Comparison of ENCODE assay signal across 23 cellular contexts in genomic region chr22:49444781-49445180, GRCh38.
DNase-seq lines count a peak whose midpoint lies in the region; ATAC-seq, FAIRE-seq and TF ChIP-seq lines count a peak whose summit lies in the region.
"Had no signal": no experiment of that assay in that cellular context is flagged by ENCODE, and none has a peak within 500 bp of the region (broad histone marks: within the 10 kb centered on the region; RNA-seq: fewer than 3 reads in every experiment).

No MANE protein-coding gene starts in this region.

- no peak overlapping the region for H2BK20ac ChIP-seq in H1 (ENCODE audit: low read length)

- H4K8ac ChIP-seq in H1 (ENCODE audit: extremely low read depth, insufficient read depth, low read length) (no peak overlapping the region), neuronal stem cell (ENCODE audit: low read depth, low read length) (no peak overlapping the region)

- H3K9me3 ChIP-seq in H1 (ENCODE audit: insufficient read depth in 2 of 2, low read depth in 1 of 2, low read length in 1 of 2) = no peaks in the 10 kb centered on the region
- no peaks in the 10 kb centered on the region for H3K9me3 ChIP-seq in neuronal stem cell (replicated peaks in 1 of 2; ENCODE audit: control insufficient read depth in 2 of 2, insufficient read depth in 1 of 2, low read depth in 1 of 2, low read length in 2 of 2)
- no peaks in the 10 kb centered on the region for H3K9me3 ChIP-seq in pancreas
- H3K9me3 ChIP-seq: A549; BLaER1 treated with 17β-estradiol and CSF1 and Interleukin-3, amounts not matched to agents 10 nM and 100 nM; Caco-2 had no signal

- no peak overlapping the region for H2BK5ac ChIP-seq in H1 (ENCODE audit: low read depth, low read length)
- no peak overlapping the region for H2BK5ac ChIP-seq in neuronal stem cell (ENCODE audit: low read length)

- H2AFZ ChIP-seq in H1 (ENCODE audit: low read length) (no peak overlapping the region), neuronal stem cell (ENCODE audit: low read length) (no peak overlapping the region)

- H4K5ac ChIP-seq in H1 (ENCODE audit: insufficient read length, low read depth, low read length) = no peak overlapping the region

- H3K4me2 ChIP-seq in H1 (ENCODE audit: insufficient read depth in 1 of 2, low read depth in 2 of 2, low read length in 2 of 2) (no peak overlapping the region), neuronal stem cell (ENCODE audit: insufficient read depth, low read length, poor library complexity, severe bottlenecking) (no peak overlapping the region)
- H3K4me2 ChIP-seq: A549; BLaER1 treated with 17β-estradiol and CSF1 and Interleukin-3, amounts not matched to agents 10 nM and 100 nM had no signal

- WGBS in H1 (ENCODE audit: extremely low coverage in 1 of 2, insufficient coverage in 1 of 2, insufficient read length in 1 of 2, insufficient replicate concordance in 2 of 2, low coverage in 1 of 2, low lambda C conversion rate in 2 of 2, missing lambda C conversion rate in 1 of 2), 2 experiments = 89% methylated on average over 14 of the region's 14 CpGs; no CpG with 5 or more reads in 1 of the 2 experiments
- no CpG with 5 or more reads among the region's 14 CpGs for WGBS in neuronal stem cell (ENCODE audit: extremely low coverage in 2 of 2, insufficient read length in 2 of 2, insufficient replicate concordance in 1 of 2), 2 donors
- 69 to 73% methylated on average over 14 of the region's 14 CpGs for WGBS in pancreas, 2 donors

- H3K27ac ChIP-seq in H1 (ENCODE audit: low read depth, low read length) = no peak overlapping the region
- H3K27ac ChIP-seq in neuronal stem cell (replicated peaks; ENCODE audit: low read length) = no peak overlapping the region
- H3K27ac ChIP-seq in pancreas = no peak overlapping the region
- H3K27ac ChIP-seq: 22Rv1; A549; BLaER1 treated with 17β-estradiol and CSF1 and Interleukin-3, amounts not matched to agents 10 nM and 100 nM; C4-2B had no signal

- no peaks in the 10 kb centered on the region for H3K79me2 ChIP-seq in H1 (ENCODE audit: control insufficient read depth in 1 of 2, insufficient read depth in 2 of 2, low read length in 2 of 2)

- H3K27me3 ChIP-seq in H1 (replicated peaks in 1 of 4; ENCODE audit: control insufficient read depth in 3 of 4, extremely low read depth in 1 of 4, insufficient read depth in 3 of 4, low read length in 3 of 4) (peaks cover 0 to 7% (median 2%) of the 10 kb centered on the region in 4 experiments; a peak in 4 of 7 replicates), neuronal stem cell (ENCODE audit: control insufficient read depth in 3 of 3, insufficient read depth in 3 of 3, low read depth in 1 of 3, low read length in 3 of 3) (peaks cover 0 to 15% (median 4%) of the 10 kb centered on the region in 3 experiments), pancreas (peaks cover 0 to 30% (median 0%) of the 10 kb centered on the region in 4 donors)
- H3K27me3 ChIP-seq: BLaER1 treated with 17β-estradiol and CSF1 and Interleukin-3, amounts not matched to agents 10 nM and 100 nM had no signal

- H2AK5ac ChIP-seq in H1 (ENCODE audit: low read depth, low read length) = no peak overlapping the region
- H2AK5ac ChIP-seq in neuronal stem cell (ENCODE audit: low read depth, low read length) = no peak overlapping the region

- no peak overlapping the region for H3K23ac ChIP-seq in H1 (ENCODE audit: insufficient read length)
- no peak overlapping the region for H3K23ac ChIP-seq in neuronal stem cell (ENCODE audit: low read depth, low read length, poor library complexity)

- intact Hi-C loops in posterior vena cava (cut with DNase I) = no loop called here
- intact Hi-C loops in pancreas (cut with DNase I) = no loop called here

- POLR2A ChIA-PET in H1 (lab: Charles Lee; ENCODE audit: partially characterized antibody) = no interaction called here

- peaks cover 0 to 9% (median 3%) of the 10 kb centered on the region in 4 experiments; a peak in 4 of 7 replicates for H3K4me1 ChIP-seq in H1 (replicated peaks in 1 of 4; ENCODE audit: control insufficient read depth in 3 of 4, insufficient read depth in 4 of 4, low read length in 3 of 4)
- peaks cover 0 to 4% of the 10 kb centered on the region in 2 donors for H3K4me1 ChIP-seq in neuronal stem cell (ENCODE audit: control insufficient read depth in 2 of 2, insufficient read depth in 1 of 2, low read depth in 1 of 2, low read length in 2 of 2)
- no peaks in the 10 kb centered on the region for H3K4me1 ChIP-seq in pancreas
- H3K4me1 ChIP-seq: A549, Caco-2 had no signal

- H3K56ac ChIP-seq in H1 (replicated peaks; ENCODE audit: insufficient read length, low read depth, low read length) = no peak overlapping the region

- H3K18ac ChIP-seq in H1 (ENCODE audit: extremely low read depth, low read length) = no peak overlapping the region
- H3K18ac ChIP-seq in neuronal stem cell (ENCODE audit: low read length) = no peak overlapping the region

- TF ChIP-seq RAD21 in H1 (IDR thresholded peaks at IDR 0.05 in 1 of 2, conservative IDR thresholded peaks at IDR 0.05 in 1 of 2; ENCODE audit: low read depth in 2 of 2, low read length in 2 of 2) = no peak

- 0 out of 2 replicates have a peak overlapping the region, but pooled peaks have one; percentile 3 for H2BK15ac ChIP-seq in H1 (ENCODE audit: low read length)
- no peak overlapping the region for H2BK15ac ChIP-seq in neuronal stem cell (ENCODE audit: low read length)

- H2BK120ac ChIP-seq in H1 (replicated peaks; ENCODE audit: low read depth, low read length) = no peak overlapping the region
- no peak overlapping the region for H2BK120ac ChIP-seq in neuronal stem cell (ENCODE audit: low read depth, low read length)

- no peak for FAIRE-seq in H1 (lab: Jason Lieb, UNC)
- no peak for FAIRE-seq in pancreas (lab: Jason Lieb, UNC)
- FAIRE-seq: A549, D721Med, G401.6, GM12892, GM18507 had no signal

- no peaks in the 10 kb centered on the region for H3K79me1 ChIP-seq in H1 (ENCODE audit: low read depth, low read length)
- H3K79me1 ChIP-seq in neuronal stem cell (ENCODE audit: low read depth, low read length) = no peaks in the 10 kb centered on the region

- H2BK12ac ChIP-seq in H1 (ENCODE audit: low read depth, low read length) (no peak overlapping the region), neuronal stem cell (ENCODE audit: low read length) (peak overlapping the region; percentile 76)

- H3K23me2 ChIP-seq in H1 (ENCODE audit: low read depth, low read length) = peaks cover 5% of the 10 kb centered on the region

- DNase-seq in activated effector memory CD4-positive, alpha-beta T cell treated with anti-CD3 and anti-CD28 coated beads, Interleukin-2, amount 50 U/mL, for 16 hours = peak; percentile 24
- DNase-seq in activated effector memory CD4-positive, alpha-beta T cell treated with Interleukin-2 at 50 U/mL for 16 hours = no peak
- DNase-seq in H1 (ENCODE audit: low read depth in 1 of 2, low spot score in 2 of 2) = no peak
- no peak for DNase-seq in neuronal stem cell (ENCODE audit: low spot score)
- peak; percentile 31 for DNase-seq in posterior vena cava (ENCODE audit: low spot score)
- no peak for DNase-seq in retina
- DNase-seq in pancreas = no peak
- DNase-seq: AML-193; Caco-2; Calu3; CD4-positive, alpha-beta T cell; CD8-positive, alpha-beta T cell; DMS79 treated with DMSO at 0.1 percent for 48 hours; GF-D8 had no signal

- H3K9ac ChIP-seq in H1 (replicated peaks in 1 of 4; ENCODE audit: extremely low read depth in 1 of 4, low read depth in 3 of 4, low read length in 3 of 4) = no peak overlapping the region
- no peak overlapping the region for H3K9ac ChIP-seq in neuronal stem cell (ENCODE audit: low read depth, low read length, poor library complexity)
- H3K9ac ChIP-seq: BLaER1 treated with 17β-estradiol and CSF1 and Interleukin-3, amounts not matched to agents 10 nM and 100 nM had no signal

- CTCF ChIA-PET in H1 (lab: Charles Lee; ENCODE audit: partially characterized antibody) = interaction anchor here (0.9 kb wide), 1 partner anchor 35 kb away, joined by 3 read pairs; no protein-coding TSS in a partner anchor

- H3K4me3 ChIP-seq in H1 (ENCODE audit: extremely low read depth in 1 of 4, insufficient read depth in 2 of 4, low read depth in 3 of 4, low read length in 4 of 4) = no peak overlapping the region
- H3K4me3 ChIP-seq in neuronal stem cell (ENCODE audit: low read length in 2 of 2) = no peak overlapping the region
- no peak overlapping the region for H3K4me3 ChIP-seq in pancreas
- H3K4me3 ChIP-seq: A549; BLaER1 treated with 17β-estradiol and CSF1 and Interleukin-3, amounts not matched to agents 10 nM and 100 nM had no signal

- no peak for TF ChIP-seq EP300 in H1 (IDR thresholded peaks at IDR 0.05; ENCODE audit: borderline replicate concordance in 1 of 2, low read depth in 2 of 2, low read length in 2 of 2)

- ATAC-seq in GM21515 (IDR thresholded peaks at IDR 0.05; ENCODE audit: unreplicated experiment) (no peak), pancreas (no peak)
- ATAC-seq: A549; CD8-positive, alpha-beta T cell had no signal

- H4K91ac ChIP-seq in H1 (replicated peaks; ENCODE audit: insufficient read length, low read length) (no peak overlapping the region), neuronal stem cell (ENCODE audit: low read depth, low read length, poor library complexity) (no peak overlapping the region)

- no peak for TF ChIP-seq POLR2A in H1 (IDR thresholded peaks at IDR 0.05; ENCODE audit: control extremely low read depth in 1 of 2, low read depth in 2 of 2, low read length in 2 of 2)

- H3K14ac ChIP-seq in H1 (ENCODE audit: insufficient read length) = no peak overlapping the region
- H3K14ac ChIP-seq in neuronal stem cell (ENCODE audit: low read length) = no peak overlapping the region

- H3K4ac ChIP-seq in H1 (replicated peaks; ENCODE audit: insufficient read length, low read depth, low read length) = no peak overlapping the region
- no peak overlapping the region for H3K4ac ChIP-seq in neuronal stem cell (ENCODE audit: low read length)

- H3K36me3 ChIP-seq in H1 (ENCODE audit: control insufficient read depth in 2 of 4, insufficient read depth in 4 of 4, low read length in 3 of 4) (no peaks in the 10 kb centered on the region), neuronal stem cell (replicated peaks in 1 of 2; ENCODE audit: control insufficient read depth in 2 of 2, insufficient read depth in 2 of 2, low read length in 2 of 2) (no peaks in the 10 kb centered on the region), pancreas (no peaks in the 10 kb centered on the region)
- H3K36me3 ChIP-seq: BLaER1 treated with 17β-estradiol and CSF1 and Interleukin-3, amounts not matched to agents 10 nM and 100 nM had no signal

- H4K20me1 ChIP-seq in H1 (replicated peaks in 1 of 2; ENCODE audit: control insufficient read depth in 1 of 2, insufficient read depth in 2 of 2, low read length in 2 of 2) = peaks cover 0 to 5% of the 10 kb centered on the region in 2 experiments
- H4K20me1 ChIP-seq: BLaER1 treated with 17β-estradiol and CSF1 and Interleukin-3, amounts not matched to agents 10 nM and 100 nM had no signal

- TF ChIP-seq CTCF in H1 (IDR thresholded peaks at IDR 0.05; ENCODE audit: control extremely low read depth in 1 of 3, insufficient read depth in 1 of 3, low read depth in 1 of 3, low read length in 3 of 3) (no peak), pancreas (IDR thresholded peaks at IDR 0.05) (no peak)

Comparison
In these comparisons a context has a peak if more than half of its experiments do, and no peak if none do; other contexts are left out.
1. DNase-seq: peak in activated effector memory CD4-positive, alpha-beta T cell treated with anti-CD3 and anti-CD28 coated beads, Interleukin-2, amount 50 U/mL, for 16 hours (single experiment) and posterior vena cava (single experiment); none in activated effector memory CD4-positive, alpha-beta T cell treated with Interleukin-2 at 50 U/mL for 16 hours (single experiment), H1 (0 of 2), neuronal stem cell (single experiment), retina (single experiment) and pancreas (0 of 6).